29 cellular contexts compared by ENCODE assay signal in the genomic region with DNA sequence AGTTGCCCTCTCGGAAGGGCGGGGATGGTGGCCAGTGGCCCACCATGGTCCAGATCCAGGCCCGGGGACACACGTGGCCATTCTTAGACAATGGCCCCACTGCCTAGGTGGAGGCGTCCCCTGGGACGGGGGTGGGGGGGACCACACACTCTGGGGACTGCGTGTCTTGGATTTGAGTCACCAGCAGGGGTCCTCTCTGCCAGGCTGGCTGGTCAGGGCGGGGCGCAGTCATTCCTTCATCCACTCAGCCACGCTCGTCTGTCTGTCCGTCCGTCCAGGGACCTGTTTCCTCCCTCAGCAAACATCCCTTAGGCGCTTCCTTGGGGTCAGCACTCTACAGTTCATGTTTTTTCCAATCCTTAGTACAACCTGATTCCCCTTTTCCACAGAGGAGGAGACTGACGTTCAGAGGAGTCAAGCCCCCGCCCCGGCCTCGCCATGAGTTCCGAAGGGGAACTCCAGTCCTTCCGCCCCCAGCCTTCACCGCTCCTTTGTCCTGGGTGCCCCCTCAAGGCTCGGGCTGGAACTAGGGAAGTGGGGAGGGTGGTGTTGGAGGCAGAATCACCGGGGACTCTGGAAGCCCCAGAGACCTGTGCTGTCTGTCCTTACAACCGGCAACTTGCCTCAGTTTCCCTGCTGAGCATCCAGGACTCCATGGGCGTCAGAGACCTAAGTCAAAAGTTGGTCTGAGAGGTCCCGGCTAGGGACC.
DNase-seq lines count a peak whose midpoint lies in the region; ATAC-seq, FAIRE-seq and TF ChIP-seq lines count a peak whose summit lies in the region.
"Had no signal": no experiment of that assay in that cellular context is flagged by ENCODE, and none has a peak within 500 bp of the region (broad histone marks: within the 10 kb centered on the region; RNA-seq: fewer than 3 reads in every experiment).

No MANE protein-coding gene starts in this region.

- H3K4me3 Mint-ChIP-seq in GM23338: no peak overlapping the region
- H3K4me3 Mint-ChIP-seq: activated CD8-positive, alpha-beta memory T cell treated with anti-CD3 and anti-CD28 coated beads, Interleukin-2, amount 10 ng/mL, durations not matched to agents 7 days and 5 days; activated naive CD8-positive, alpha-beta T cell treated with anti-CD3 and anti-CD28 coated beads, Interleukin-2, amount 50 U/mL, for 24 hours; activated T-cell treated with anti-CD3 and anti-CD28 coated beads, Interleukin-2, amount 50 U/mL, for 4 hours; effector memory CD8-positive, alpha-beta T cell; neural progenitor cell had no signal

- H3K9me3 ChIP-seq in A549 (peaks cover 12% of the 10 kb centered on the region), Panc1 (ENCODE audit: control insufficient read depth, insufficient read depth, low read depth, low read length) (0 out of 2 replicates have a peak, but pooled peaks cover 6% of the 10 kb centered on the region), kidney (ENCODE audit: control insufficient read depth in 1 of 2, low read length in 2 of 2) (peaks cover 3 to 9% of the 10 kb centered on the region in 2 donors), BE2C (no peaks in the 10 kb centered on the region; the same call in 1 of the 2 replicates)
- H3K9me3 ChIP-seq: vagina had no signal

- BruUV-seq in Panc1 (replicated peaks; lab: Mats Ljungman, UMichigan): no TSS peak

- TF ChIP-seq CTCF in A549 (IDR thresholded peaks at IDR 0.05) (no peak), GM23338 (conservative IDR thresholded peaks at IDR 0.05; ENCODE audit: low read depth in 2 of 2) (peak; percentile 15 to 24; a peak in 2 of 4 replicates), Panc1 (IDR thresholded peaks at IDR 0.05) (no peak), kidney (IDR thresholded peaks at IDR 0.05; ENCODE audit: borderline replicate concordance, extremely low read depth, insufficient read depth) (no peak), BE2C (IDR thresholded peaks at IDR 0.05; ENCODE audit: low read depth, low read length) (no peak; the same call in 1 of the 2 replicates)

- CTCF ChIA-PET in A549 (lab: Yijun Ruan, JAX) (interaction anchor here (0.6 kb wide), 1 partner anchor 628 kb away, joined by 3 read pairs; no protein-coding TSS in a partner anchor), Panc1 (lab: Charles Lee) (no interaction called here)

- no peak for TF ChIP-seq POLR2A in A549 (IDR thresholded peaks at IDR 0.05; ENCODE audit: low read length)

- H2AFZ ChIP-seq in GM23338: no peak overlapping the region

- in situ Hi-C loops in Panc1 (cut with HindIII; ENCODE audit: low pct_unique_long_range_greater_than_20kb, low sequenced_read_pairs): no loop called here

- ATAC-seq in A549 (peak; percentile 14 to 70; a peak in 3 of 6 replicates), GM23338 (peak; percentile 47), Panc1 (peak; percentile 47; the same call in 1 of the 2 replicates)
- ATAC-seq: activated CD8-positive, alpha-beta memory T cell treated with anti-CD3 and anti-CD28 coated beads, Interleukin-2, amount 10 ng/mL, durations not matched to agents 7 days and 5 days; activated naive CD8-positive, alpha-beta T cell treated with anti-CD3 and anti-CD28 coated beads, Interleukin-2, amount 50 U/mL, for 24 hours; activated T-cell treated with anti-CD3 and anti-CD28 coated beads, Interleukin-2, amount 50 U/mL, for 4 hours; effector memory CD8-positive, alpha-beta T cell; left lung; sciatic nerve had no signal

- H3K4me1 Mint-ChIP-seq in GM23338: peaks cover 4% of the 10 kb centered on the region; the same call in 1 of the 3 replicates
- H3K4me1 Mint-ChIP-seq: activated CD8-positive, alpha-beta memory T cell treated with anti-CD3 and anti-CD28 coated beads, Interleukin-2, amount 10 ng/mL, durations not matched to agents 7 days and 5 days; activated naive CD8-positive, alpha-beta T cell treated with anti-CD3 and anti-CD28 coated beads, Interleukin-2, amount 50 U/mL, for 24 hours had no signal

- no peak overlapping the region for H3K9ac ChIP-seq in kidney (ENCODE audit: low read length in 2 of 2)
- H3K9ac ChIP-seq: BLaER1, neural progenitor cell had no signal

- H3K9me3 Mint-ChIP-seq in GM23338: peaks cover 12% of the 10 kb centered on the region
- H3K9me3 Mint-ChIP-seq: activated T-cell treated with anti-CD3 and anti-CD28 coated beads, Interleukin-2, amount 50 U/mL, for 4 hours had no signal

- DNase-seq in A549 (ENCODE audit: low read depth in 1 of 2, low spot score in 1 of 2) (peak; percentile 25 to 28), GM23338 (ENCODE audit: low spot score) (no peak), Panc1 (ENCODE audit: low read depth, low spot score) (no peak), kidney (peak; percentile 46), BE2C (no peak), NCI-H187 treated with DMSO at 0.1 percent for 48 hours (lab: John Stamatoyannopoulos, UW) (no peak), NCI-H446 (lab: John Stamatoyannopoulos, UW) (no peak), NCI-H226 (no peak)
- DNase-seq: activated CD4-positive, alpha-beta T cell treated with anti-CD3 and anti-CD28 coated beads, Interleukin-2, amount 50 U/mL, for 4 hours; activated CD8-positive, alpha-beta memory T cell treated with anti-CD3 and anti-CD28 coated beads, Interleukin-2, amount 10 ng/mL, durations not matched to agents 7 days and 5 days; activated naive CD4-positive, alpha-beta T cell; activated naive CD8-positive, alpha-beta T cell treated with anti-CD3 and anti-CD28 coated beads, Interleukin-2, amount 50 U/mL, for 24 hours; activated T-cell treated with anti-CD3 and anti-CD28 coated beads, Interleukin-2, amount 50 U/mL, for 4 hours; caudate nucleus; cortex of kidney; effector memory CD8-positive, alpha-beta T cell; left lung; NCI-H1092 treated with DMSO at 0.1 percent for 48 hours; NCI-H1930; NCI-H526 treated with DMSO at 0.1 percent for 48 hours; RPMI8226; stimulated activated CD4-positive, alpha-beta T cell treated with anti-CD3 and anti-CD28 coated beads, Interleukin-12 subunit alpha, Interleukin-12 subunit beta, amount 100 ng/mL, for 4 hours; stimulated activated CD4-positive, alpha-beta T cell treated with anti-CD3 and anti-CD28 coated beads, Interleukin-4, amount 100 ng/mL, for 1 hour; stomach; T-helper 1 cell had no signal

- peaks cover 2% of the 10 kb centered on the region for H3K27me3 Mint-ChIP-seq in GM23338 (ENCODE audit: insufficient read depth, low read depth, poor library complexity)

- TF ChIP-seq EP300 in A549 (IDR thresholded peaks at IDR 0.05): no peak

- H3K4me3 ChIP-seq in A549 (no peak overlapping the region), GM23338 (no peak overlapping the region), Panc1 (ENCODE audit: low read depth in 2 of 2, low read length in 2 of 2) (no peak overlapping the region), kidney (ENCODE audit: low read length in 2 of 2) (no peak overlapping the region), BE2C (ENCODE audit: low read depth, low read length) (no peak overlapping the region)
- H3K4me3 ChIP-seq: BLaER1, left lung, neural progenitor cell, stomach, vagina had no signal

- H3K27ac ChIP-seq in A549 (no peak overlapping the region), GM23338 (ENCODE audit: low read depth) (no peak overlapping the region), Panc1 (ENCODE audit: low read length) (peak overlapping the region; percentile 77; the same call in 1 of the 2 replicates), kidney (ENCODE audit: low read depth in 2 of 2, low read length in 2 of 2) (no peak overlapping the region)
- H3K27ac ChIP-seq: BLaER1, left lung, neural progenitor cell, stomach, vagina had no signal

- H4K20me1 ChIP-seq in GM23338 (replicated peaks; ENCODE audit: insufficient read depth): no peaks in the 10 kb centered on the region
- H4K20me1 ChIP-seq: BLaER1 had no signal

- no peaks in the 10 kb centered on the region for H3K79me2 ChIP-seq in GM23338 (replicated peaks; ENCODE audit: insufficient read depth)

- H3K4me1 ChIP-seq in A549: no peaks in the 10 kb centered on the region
- no peaks in the 10 kb centered on the region for H3K4me1 ChIP-seq in GM23338 (ENCODE audit: insufficient read depth)
- peaks cover 12% of the 10 kb centered on the region for H3K4me1 ChIP-seq in Panc1 (ENCODE audit: control insufficient read depth, insufficient read depth, low read length)
- no peaks in the 10 kb centered on the region for H3K4me1 ChIP-seq in kidney (ENCODE audit: control insufficient read depth in 1 of 2, insufficient read depth in 1 of 2, low read depth in 1 of 2, low read length in 2 of 2)
- no peaks in the 10 kb centered on the region for H3K4me1 ChIP-seq in BE2C
- H3K4me1 ChIP-seq: BLaER1, left lung, neural progenitor cell, stomach had no signal

- H3K27me3 ChIP-seq in GM23338 (ENCODE audit: insufficient read depth): no peaks in the 10 kb centered on the region
- no peaks in the 10 kb centered on the region for H3K27me3 ChIP-seq in Panc1 (ENCODE audit: control insufficient read depth, insufficient read depth, low read length)
- no peaks in the 10 kb centered on the region for H3K27me3 ChIP-seq in BE2C
- H3K27me3 ChIP-seq: BLaER1, neural progenitor cell, vagina had no signal

- H3F3A ChIP-seq in GM23338 (replicated peaks; ENCODE audit: low read depth): no peaks in the 10 kb centered on the region

- H3K4me2 ChIP-seq in A549 (no peak overlapping the region), GM23338 (no peak overlapping the region)
- H3K4me2 ChIP-seq: BLaER1, neural progenitor cell had no signal

- no peak for TF ChIP-seq RAD21 in A549 (conservative IDR thresholded peaks at IDR 0.05 in 1 of 2, IDR thresholded peaks at IDR 0.05 in 1 of 2)

- no peaks in the 10 kb centered on the region for H3K9me2 ChIP-seq in GM23338 (ENCODE audit: insufficient read depth)

- POLR2A ChIA-PET in A549 (lab: Yijun Ruan, JAX) (no interaction called here), Panc1 (lab: Charles Lee) (interaction anchor here (0.6 kb wide), 1 partner anchor 295 kb away, joined by 4 read pairs; no protein-coding TSS in a partner anchor)

- peaks cover 4% of the 10 kb centered on the region; the same call in 2 of the 3 replicates for H3K36me3 Mint-ChIP-seq in GM23338 (ENCODE audit: low read depth)
- H3K36me3 Mint-ChIP-seq: activated CD8-positive, alpha-beta memory T cell treated with anti-CD3 and anti-CD28 coated beads, Interleukin-2, amount 10 ng/mL, durations not matched to agents 7 days and 5 days; neural progenitor cell had no signal

- H3K36me3 ChIP-seq in GM23338 (ENCODE audit: insufficient read depth): no peaks in the 10 kb centered on the region
- H3K36me3 ChIP-seq in Panc1 (ENCODE audit: control insufficient read depth, insufficient read depth, low read length): no peaks in the 10 kb centered on the region
- no peaks in the 10 kb centered on the region for H3K36me3 ChIP-seq in kidney (ENCODE audit: control insufficient read depth in 1 of 2, insufficient read depth in 2 of 2, low read length in 2 of 2)
- H3K36me3 ChIP-seq in BE2C: no peaks in the 10 kb centered on the region
- H3K36me3 ChIP-seq: BLaER1, left lung, neural progenitor cell, stomach, vagina had no signal

- intact Hi-C loops in Panc1 (cut with micrococcal nuclease; ENCODE audit: unreplicated experiment): no loop called here
- intact Hi-C loops in kidney (cut with DNase I): no loop called here

- H3K27ac Mint-ChIP-seq in GM23338: no peak overlapping the region
- H3K27ac Mint-ChIP-seq: activated CD8-positive, alpha-beta memory T cell treated with anti-CD3 and anti-CD28 coated beads, Interleukin-2, amount 10 ng/mL, durations not matched to agents 7 days and 5 days; activated naive CD8-positive, alpha-beta T cell treated with anti-CD3 and anti-CD28 coated beads, Interleukin-2, amount 50 U/mL, for 24 hours; neural progenitor cell had no signal

- WGBS in A549 (ENCODE audit: missing lambda C conversion rate): 49% methylated on average over 22 of the region's 26 CpGs

- no peak for FAIRE-seq in A549 (lab: Jason Lieb, UNC)
- FAIRE-seq in kidney (lab: Jason Lieb, UNC): no peak

Comparison
In these comparisons a context has a peak if more than half of its experiments do, and no peak if none do; other contexts are left out.
1. DNase-seq: peak in A549 (2 of 2) and kidney (single experiment); none in GM23338 (single experiment), Panc1 (single experiment), BE2C (single experiment), NCI-H187 treated with DMSO at 0.1 percent for 48 hours (single experiment), NCI-H446 (0 of 2) and NCI-H226 (single experiment).
2. CTCF ChIP-seq: peak in GM23338 (2 of 2); none in A549 (single experiment), Panc1 (single experiment), kidney (single experiment) and BE2C (single experiment).
3. Peak in every context shown above with its lines, with median percentiles within 50 percentile points of each other: ATAC-seq.